Comparison of ENCODE assay signal across 1 cellular context in the genomic region with DNA sequence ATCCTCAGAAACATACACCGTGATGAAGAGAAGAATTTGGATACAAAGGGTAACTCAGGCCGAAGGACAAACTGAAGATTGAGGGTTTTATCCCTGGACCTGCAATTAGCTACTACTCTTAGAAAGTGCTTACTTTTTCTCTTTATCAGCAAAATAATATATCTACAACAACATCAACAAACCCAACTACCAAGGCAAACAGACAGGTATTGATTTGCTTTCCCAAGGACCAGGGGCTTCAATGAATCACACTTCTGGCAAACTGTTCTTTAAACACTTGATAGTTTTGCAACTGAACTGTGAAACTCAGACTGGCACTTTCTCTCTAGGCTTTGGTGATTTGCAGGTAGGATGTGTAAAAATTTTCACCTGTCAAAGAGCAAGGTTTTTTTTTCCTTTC.
TF ChIP-seq lines count a peak whose summit lies in the region.

No MANE protein-coding gene starts in this region.

TF ChIP-seq in HepG2, 621 proteins besides CTCF, POLR2A, EP300 and RAD21 (continued from another document and continues in another):
- no peak for TF ChIP-seq ZNF646 (CRISPR knock-in tag; IDR thresholded peaks at IDR 0.05)
- TF ChIP-seq ZNF512B (CRISPR knock-in tag; IDR thresholded peaks at IDR 0.05; ENCODE audit: borderline replicate concordance): no peak
- no peak for TF ChIP-seq ZNF446 (CRISPR knock-in tag; IDR thresholded peaks at IDR 0.05)
- no peak for TF ChIP-seq ZBTB39 (CRISPR knock-in tag; IDR thresholded peaks at IDR 0.05)
- no peak for TF ChIP-seq TAF1 (CRISPR knock-in tag; IDR thresholded peaks at IDR 0.05)
- TF ChIP-seq RCOR2 (CRISPR knock-in tag; IDR thresholded peaks at IDR 0.05): no peak
- no peak for TF ChIP-seq ZNF674 (CRISPR knock-in tag; IDR thresholded peaks at IDR 0.05; ENCODE audit: low read depth)
- no peak for TF ChIP-seq TRIM24 (CRISPR knock-in tag; IDR thresholded peaks at IDR 0.05)
- TF ChIP-seq MIER3 (CRISPR knock-in tag; IDR thresholded peaks at IDR 0.05; ENCODE audit: borderline replicate concordance): peak; percentile 45; the same call in 1 of the 2 replicates
- TF ChIP-seq ZNF432 (CRISPR knock-in tag; IDR thresholded peaks at IDR 0.05; ENCODE audit: borderline replicate concordance): no peak
- TF ChIP-seq ZNF503 (CRISPR knock-in tag; IDR thresholded peaks at IDR 0.05): peak; percentile 79
- TF ChIP-seq YEATS2 (CRISPR knock-in tag; IDR thresholded peaks at IDR 0.05; ENCODE audit: borderline replicate concordance): no peak
- no peak for TF ChIP-seq SYNCRIP (IDR thresholded peaks at IDR 0.05; ENCODE audit: insufficient read depth, low read depth, low read length)
- TF ChIP-seq ZFYVE20 (CRISPR knock-in tag; IDR thresholded peaks at IDR 0.05; ENCODE audit: borderline replicate concordance, low read depth): no peak
- TF ChIP-seq DR1 (CRISPR knock-in tag; IDR thresholded peaks at IDR 0.05): no peak
- no peak for TF ChIP-seq ZBTB42 (CRISPR knock-in tag; IDR thresholded peaks at IDR 0.05)
- peak; percentile 76; the same call in 1 of the 2 replicates for TF ChIP-seq NFIC (IDR thresholded peaks at IDR 0.05; ENCODE audit: low read length)
- no peak for TF ChIP-seq IKZF1 (IDR thresholded peaks at IDR 0.05)
- no peak for TF ChIP-seq JUN (CRISPR knock-in tag; IDR thresholded peaks at IDR 0.05)
- no peak for TF ChIP-seq ZNF724P (CRISPR knock-in tag; IDR thresholded peaks at IDR 0.05; ENCODE audit: borderline replicate concordance)
- TF ChIP-seq RAD51 (IDR thresholded peaks at IDR 0.05; ENCODE audit: borderline replicate concordance): no peak
- TF ChIP-seq SMAD9 (CRISPR knock-in tag; IDR thresholded peaks at IDR 0.05): no peak
- 0 out of 2 replicates have a peak, but pooled peaks have one; percentile 38 for TF ChIP-seq POGZ (CRISPR knock-in tag; IDR thresholded peaks at IDR 0.05)
- TF ChIP-seq ZNF562 (CRISPR knock-in tag; IDR thresholded peaks at IDR 0.05; ENCODE audit: borderline replicate concordance): no peak
- TF ChIP-seq, protein P1, sequence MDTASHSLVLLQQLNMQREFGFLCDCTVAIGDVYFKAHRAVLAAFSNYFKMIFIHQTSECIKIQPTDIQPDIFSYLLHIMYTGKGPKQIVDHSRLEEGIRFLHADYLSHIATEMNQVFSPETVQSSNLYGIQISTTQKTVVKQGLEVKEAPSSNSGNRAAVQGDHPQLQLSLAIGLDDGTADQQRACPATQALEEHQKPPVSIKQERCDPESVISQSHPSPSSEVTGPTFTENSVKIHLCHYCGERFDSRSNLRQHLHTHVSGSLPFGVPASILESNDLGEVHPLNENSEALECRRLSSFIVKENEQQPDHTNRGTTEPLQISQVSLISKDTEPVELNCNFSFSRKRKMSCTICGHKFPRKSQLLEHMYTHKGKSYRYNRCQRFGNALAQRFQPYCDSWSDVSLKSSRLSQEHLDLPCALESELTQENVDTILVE (CRISPR knock-in tag; IDR thresholded peaks at IDR 0.05): no peak
- TF ChIP-seq MTA1 (CRISPR knock-in tag; IDR thresholded peaks at IDR 0.05; ENCODE audit: borderline replicate concordance): no peak
- TF ChIP-seq, protein P2, sequence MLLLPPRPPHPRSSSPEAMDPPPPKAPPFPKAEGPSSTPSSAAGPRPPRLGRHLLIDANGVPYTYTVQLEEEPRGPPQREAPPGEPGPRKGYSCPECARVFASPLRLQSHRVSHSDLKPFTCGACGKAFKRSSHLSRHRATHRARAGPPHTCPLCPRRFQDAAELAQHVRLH (CRISPR knock-in tag; IDR thresholded peaks at IDR 0.05; ENCODE audit: borderline replicate concordance, low read depth): no peak
- TF ChIP-seq ZNF431 (CRISPR knock-in tag; IDR thresholded peaks at IDR 0.05; ENCODE audit: borderline replicate concordance, low read depth): no peak
- no peak for TF ChIP-seq SP5 (CRISPR knock-in tag; IDR thresholded peaks at IDR 0.05; ENCODE audit: borderline replicate concordance, low read depth)
- no peak for TF ChIP-seq TP53 (CRISPR knock-in tag; conservative IDR thresholded peaks at IDR 0.05)
- no peak for TF ChIP-seq ATF3 (CRISPR knock-in tag; IDR thresholded peaks at IDR 0.05)
- no peak for TF ChIP-seq SP4 (CRISPR knock-in tag; IDR thresholded peaks at IDR 0.05)
- peak; percentile 64; the same call in 1 of the 2 replicates for TF ChIP-seq RARA (CRISPR knock-in tag; IDR thresholded peaks at IDR 0.05)
- TF ChIP-seq NFE2L2 (IDR thresholded peaks at IDR 0.05; ENCODE audit: low read length): no peak
- no peak for TF ChIP-seq MBNL3 (CRISPR knock-in tag; conservative IDR thresholded peaks at IDR 0.05)
- no peak for TF ChIP-seq KAT7 (CRISPR knock-in tag; IDR thresholded peaks at IDR 0.05; ENCODE audit: borderline replicate concordance)
- TF ChIP-seq ZFP36L2 (CRISPR knock-in tag; IDR thresholded peaks at IDR 0.05): no peak
- TF ChIP-seq RFXANK (CRISPR knock-in tag; IDR thresholded peaks at IDR 0.05): no peak
- no peak for TF ChIP-seq HOXA9 (CRISPR knock-in tag; IDR thresholded peaks at IDR 0.05; ENCODE audit: borderline replicate concordance)
- TF ChIP-seq BORCS8-MEF2B (CRISPR knock-in tag; IDR thresholded peaks at IDR 0.05): no peak
- TF ChIP-seq PRDM4 (CRISPR knock-in tag; IDR thresholded peaks at IDR 0.05; ENCODE audit: borderline replicate concordance): no peak
- no peak for TF ChIP-seq PAWR (CRISPR knock-in tag; IDR thresholded peaks at IDR 0.05; ENCODE audit: borderline replicate concordance)
- TF ChIP-seq ZNF546 (CRISPR knock-in tag; conservative IDR thresholded peaks at IDR 0.05): no peak
- no peak for TF ChIP-seq ZNF607 (CRISPR knock-in tag; IDR thresholded peaks at IDR 0.05; ENCODE audit: borderline replicate concordance)
- no peak for TF ChIP-seq ZNF619 (CRISPR knock-in tag; IDR thresholded peaks at IDR 0.05)
- TF ChIP-seq, protein P3, sequence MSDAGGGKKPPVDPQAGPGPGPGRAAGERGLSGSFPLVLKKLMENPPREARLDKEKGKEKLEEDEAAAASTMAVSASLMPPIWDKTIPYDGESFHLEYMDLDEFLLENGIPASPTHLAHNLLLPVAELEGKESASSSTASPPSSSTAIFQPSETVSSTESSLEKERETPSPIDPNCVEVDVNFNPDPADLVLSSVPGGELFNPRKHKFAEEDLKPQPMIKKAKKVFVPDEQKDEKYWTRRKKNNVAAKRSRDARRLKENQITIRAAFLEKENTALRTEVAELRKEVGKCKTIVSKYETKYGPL (CRISPR knock-in tag; IDR thresholded peaks at IDR 0.05): 0 out of 2 replicates have a peak, but pooled peaks have one; percentile 25
- TF ChIP-seq ATM (IDR thresholded peaks at IDR 0.05; ENCODE audit: borderline replicate concordance): no peak
- no peak for TF ChIP-seq ZNF761 (CRISPR knock-in tag; conservative IDR thresholded peaks at IDR 0.05)
